16 cellular contexts compared by ENCODE assay signal in the genomic region with DNA sequence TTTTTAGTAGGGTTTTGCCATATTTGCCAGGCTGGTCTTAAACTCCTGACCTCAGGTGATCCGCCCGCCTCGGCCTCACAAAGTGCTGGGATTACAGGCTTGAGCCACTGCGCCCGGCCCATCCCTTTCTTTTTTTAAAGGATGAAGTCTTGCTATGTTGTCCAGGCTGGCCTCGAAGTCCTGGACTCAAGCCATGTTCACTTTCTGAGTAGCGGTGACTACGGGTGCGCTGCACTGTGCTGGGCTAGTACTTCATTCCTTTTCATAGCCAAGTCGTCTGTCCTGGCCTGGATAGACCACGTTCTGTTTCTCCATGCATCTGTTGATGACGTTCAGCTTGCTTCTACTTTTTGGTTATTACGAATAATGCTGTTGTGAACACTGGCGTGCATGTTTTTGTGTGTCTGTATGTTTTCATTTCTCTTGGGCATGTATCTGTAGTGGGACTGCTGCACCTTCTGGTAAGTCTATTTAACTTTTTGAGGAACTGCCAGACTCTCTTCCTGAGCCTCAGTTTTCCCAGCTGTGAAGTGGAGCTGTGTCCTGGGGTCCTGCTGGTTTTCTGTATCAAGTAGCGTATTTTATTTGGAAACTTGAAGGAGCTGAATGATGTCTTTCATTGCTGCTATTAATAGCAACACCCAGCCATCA. TPM values are rescaled to one million over a fixed set of nuclear protein-coding genes. Genes with fewer than 3 reads are reported as not detected.
A peak's percentile ranks its signal among the peaks of the same experiment; 100 is the strongest.
DNase-seq lines count a peak whose midpoint lies in the region; ATAC-seq, FAIRE-seq and TF ChIP-seq lines count a peak whose summit lies in the region.
"Had no signal": no experiment of that assay in that cellular context is flagged by ENCODE, and none has a peak within 500 bp of the region (broad histone marks: within the 10 kb centered on the region; RNA-seq: fewer than 3 reads in every experiment).

No MANE protein-coding gene starts in this region.

- DNase-seq in GM23248 (no peak), astrocyte (ENCODE audit: low read depth) (no peak), lower lobe of right lung (no peak), COLO668 (lab: John Stamatoyannopoulos, UW; ENCODE audit: unreplicated experiment) (no peak), NCI-H82 (lab: John Stamatoyannopoulos, UW) (no peak), GM13976 (ENCODE audit: low spot score) (no peak)
- DNase-seq in activated T-helper 1 cell treated with anti-CD3 and anti-CD28 coated beads, Interleukin-12 subunit alpha, Interleukin-12 subunit beta, Interleukin-2, Interleukin-4 antibody, amounts not matched to agents 30 ng/mL and 10 ng/mL and 1 ng/mL, durations not matched to agents 14 hours and 24 hours and 36 hours (ENCODE audit: low spot score) = no peak
- DNase-seq: activated B cell treated with CpG ODN at 0.5 μM for 24 hours; GF-D8; NCI-H2171 treated with DMSO at 0.1 percent for 48 hours; stimulated activated CD4-positive, alpha-beta T cell treated with anti-CD3 and anti-CD28 coated beads, Interleukin-4, amount 100 ng/mL, for 4 hours had no signal

- peak overlapping the region; percentile 56 for H3K27ac ChIP-seq in GM23248
- peak overlapping the region; percentile 13 for H3K27ac ChIP-seq in astrocyte (ENCODE audit: low read depth, low read length)
- H3K27ac ChIP-seq in lower lobe of right lung = peak overlapping the region; percentile 77
- peak overlapping the region; percentile 82 for H3K27ac ChIP-seq in stomach smooth muscle (ENCODE audit: low read length)

- WGBS in GM23248 (ENCODE audit: low coverage in 1 of 2, low lambda C conversion rate in 2 of 2, missing lambda C conversion rate in 2 of 2), 2 experiments = 76 to 78% methylated on average over 15 of the region's 15 CpGs

- intact Hi-C loops in lower lobe of right lung (cut with DNase I) = no loop called here
- intact Hi-C loops in activated T-helper 1 cell treated with anti-CD3 and anti-CD28 coated beads, Interleukin-12 subunit alpha, Interleukin-12 subunit beta, Interleukin-2, Interleukin-4 antibody, amounts not matched to agents 30 ng/mL and 10 ng/mL and 1 ng/mL, durations not matched to agents 14 hours and 24 hours and 36 hours (cut with micrococcal nuclease) = no loop called here

- H3K27me3 ChIP-seq in GM23248 (replicated peaks; ENCODE audit: insufficient read depth) (no peaks in the 10 kb centered on the region), astrocyte (ENCODE audit: insufficient read depth, low read length) (no peaks in the 10 kb centered on the region), lower lobe of right lung (ENCODE audit: low read depth) (no peaks in the 10 kb centered on the region), stomach smooth muscle (ENCODE audit: control insufficient read depth in 1 of 2, insufficient read depth in 2 of 2, low read length in 2 of 2) (no peaks in the 10 kb centered on the region)

- in situ Hi-C loops in GM23248 (cut with MboI) (no loop called here), GM13976 (cut with MboI; ENCODE audit: low sequenced_read_pairs, unreplicated experiment) (no loop called here)

- H2AFZ ChIP-seq in GM23248 (no peak overlapping the region), astrocyte (ENCODE audit: low read depth, low read length) (no peak overlapping the region)

- peaks cover 20% of the 10 kb centered on the region for H4K20me1 ChIP-seq in GM23248 (ENCODE audit: insufficient read depth)
- peaks cover 97% of the 10 kb centered on the region for H4K20me1 ChIP-seq in astrocyte (ENCODE audit: insufficient read depth, low read length)

- H3K36me3 Mint-ChIP-seq in astrocyte (ENCODE audit: low read depth, unreplicated experiment) = peaks cover 5% of the 10 kb centered on the region
- peaks cover 11% of the 10 kb centered on the region for H3K36me3 Mint-ChIP-seq in activated T-helper 1 cell treated with anti-CD3 and anti-CD28 coated beads, Interleukin-12 subunit alpha, Interleukin-12 subunit beta, Interleukin-2, Interleukin-4 antibody, amounts not matched to agents 30 ng/mL and 10 ng/mL and 1 ng/mL, durations not matched to agents 14 hours and 24 hours and 36 hours (ENCODE audit: low read depth)
- H3K36me3 Mint-ChIP-seq: stimulated activated memory B cell treated with anti-CD40 and anti-IgM and Interleukin-4, amounts not matched to agents 10 μg/mL and 1 μg/mL and 100 μg/mL, for 72 hours had no signal

- H3K79me2 ChIP-seq in GM23248 (ENCODE audit: insufficient read depth) (peaks cover 100% of the 10 kb centered on the region), astrocyte (ENCODE audit: insufficient read depth, low read length) (peaks cover 50% of the 10 kb centered on the region)

- H3K4me2 ChIP-seq in GM23248 (ENCODE audit: unreplicated experiment) (no peak overlapping the region), astrocyte (ENCODE audit: low read length) (peak overlapping the region; percentile 78)

- TF ChIP-seq CTCF in astrocyte (IDR thresholded peaks at IDR 0.05; ENCODE audit: insufficient read depth, low read depth, low read length) (no peak), lower lobe of right lung (IDR thresholded peaks at IDR 0.05) (no peak), GM13976 (IDR thresholded peaks at IDR 0.05; ENCODE audit: borderline replicate concordance, control extremely low read depth, extremely low read depth, insufficient read depth, missing control alignments) (no peak)

- H3K36me3 ChIP-seq in GM23248 (ENCODE audit: low read depth) = no peaks in the 10 kb centered on the region
- H3K36me3 ChIP-seq in astrocyte (ENCODE audit: insufficient read depth, low read length) = no peaks in the 10 kb centered on the region
- no peaks in the 10 kb centered on the region for H3K36me3 ChIP-seq in lower lobe of right lung
- H3K36me3 ChIP-seq in stomach smooth muscle (ENCODE audit: control insufficient read depth in 2 of 2, insufficient read depth in 2 of 2, low read length in 2 of 2) = no peaks in the 10 kb centered on the region

- H3K4me1 ChIP-seq in GM23248 (ENCODE audit: insufficient read depth) = peaks cover 15% of the 10 kb centered on the region
- peaks cover 34% of the 10 kb centered on the region for H3K4me1 ChIP-seq in astrocyte (ENCODE audit: insufficient read depth, low read length)
- peaks cover 95% of the 10 kb centered on the region for H3K4me1 ChIP-seq in lower lobe of right lung
- H3K4me1 ChIP-seq in stomach smooth muscle (ENCODE audit: control insufficient read depth, insufficient read depth, low read length) = peaks cover 54% of the 10 kb centered on the region

- no peaks in the 10 kb centered on the region for H3K27me3 Mint-ChIP-seq in astrocyte (ENCODE audit: low read depth, unreplicated experiment)
- peaks cover 2% of the 10 kb centered on the region for H3K27me3 Mint-ChIP-seq in activated T-helper 1 cell treated with anti-CD3 and anti-CD28 coated beads, Interleukin-12 subunit alpha, Interleukin-12 subunit beta, Interleukin-2, Interleukin-4 antibody, amounts not matched to agents 30 ng/mL and 10 ng/mL and 1 ng/mL, durations not matched to agents 14 hours and 24 hours and 36 hours (ENCODE audit: insufficient read depth)
- H3K27me3 Mint-ChIP-seq: activated B cell treated with CpG ODN at 0.5 μM for 24 hours; activated naive CD4-positive, alpha-beta T cell treated with anti-CD3 and anti-CD28 coated beads, Interleukin-2, amount 50 U/mL, for 24 hours; memory B cell; stimulated activated memory B cell treated with anti-CD40 and anti-IgM and Interleukin-4, amounts not matched to agents 10 μg/mL and 1 μg/mL and 100 μg/mL, for 72 hours had no signal

- no peak for ATAC-seq in lower lobe of right lung
- ATAC-seq: stimulated activated memory B cell treated with anti-CD40 and anti-IgM and Interleukin-4, amounts not matched to agents 10 μg/mL and 1 μg/mL and 100 μg/mL, for 72 hours had no signal

- H3K9ac ChIP-seq in GM23248 (peak overlapping the region; percentile 60), astrocyte (ENCODE audit: low read length) (peak overlapping the region; percentile 20), stomach smooth muscle (ENCODE audit: low read length in 2 of 2) (peak overlapping the region in 1 of 2 donors; percentile 57)

- no peaks in the 10 kb centered on the region for H3K9me3 Mint-ChIP-seq in astrocyte (ENCODE audit: unreplicated experiment)
- peaks cover 8% of the 10 kb centered on the region for H3K9me3 Mint-ChIP-seq in activated T-helper 1 cell treated with anti-CD3 and anti-CD28 coated beads, Interleukin-12 subunit alpha, Interleukin-12 subunit beta, Interleukin-2, Interleukin-4 antibody, amounts not matched to agents 30 ng/mL and 10 ng/mL and 1 ng/mL, durations not matched to agents 14 hours and 24 hours and 36 hours
- H3K9me3 Mint-ChIP-seq: activated B cell treated with CpG ODN at 0.5 μM for 24 hours; activated naive CD4-positive, alpha-beta T cell treated with anti-CD3 and anti-CD28 coated beads, Interleukin-2, amount 50 U/mL, for 24 hours; memory B cell; stimulated activated memory B cell treated with anti-CD40 and anti-IgM and Interleukin-4, amounts not matched to agents 10 μg/mL and 1 μg/mL and 100 μg/mL, for 72 hours had no signal

- H3K9me3 ChIP-seq in GM23248 (ENCODE audit: low read depth) (no peaks in the 10 kb centered on the region), astrocyte (ENCODE audit: insufficient read depth, low read depth, low read length) (no peaks in the 10 kb centered on the region), lower lobe of right lung (no peaks in the 10 kb centered on the region), stomach smooth muscle (ENCODE audit: control insufficient read depth in 2 of 2, low read length in 2 of 2) (peaks cover 0 to 7% of the 10 kb centered on the region in 2 donors)

- peaks cover 20% of the 10 kb centered on the region for H3K4me1 Mint-ChIP-seq in astrocyte (ENCODE audit: low read depth, unreplicated experiment)
- peaks cover 37% of the 10 kb centered on the region for H3K4me1 Mint-ChIP-seq in activated T-helper 1 cell treated with anti-CD3 and anti-CD28 coated beads, Interleukin-12 subunit alpha, Interleukin-12 subunit beta, Interleukin-2, Interleukin-4 antibody, amounts not matched to agents 30 ng/mL and 10 ng/mL and 1 ng/mL, durations not matched to agents 14 hours and 24 hours and 36 hours (ENCODE audit: low read depth)

- H3K9me2 ChIP-seq in GM23248 (ENCODE audit: insufficient read depth) = no peaks in the 10 kb centered on the region

- H3K4me3 Mint-ChIP-seq in astrocyte (ENCODE audit: unreplicated experiment) = no peak overlapping the region
- H3K4me3 Mint-ChIP-seq in activated T-helper 1 cell treated with anti-CD3 and anti-CD28 coated beads, Interleukin-12 subunit alpha, Interleukin-12 subunit beta, Interleukin-2, Interleukin-4 antibody, amounts not matched to agents 30 ng/mL and 10 ng/mL and 1 ng/mL, durations not matched to agents 14 hours and 24 hours and 36 hours = no peak overlapping the region

- H3K4me3 ChIP-seq in GM23248 = no peak overlapping the region
- no peak overlapping the region for H3K4me3 ChIP-seq in astrocyte (ENCODE audit: insufficient read depth, low read depth, low read length)
- no peak overlapping the region for H3K4me3 ChIP-seq in lower lobe of right lung
- no peak overlapping the region for H3K4me3 ChIP-seq in stomach smooth muscle (ENCODE audit: low read length in 2 of 2)

- H3F3A ChIP-seq in GM23248 (ENCODE audit: insufficient read depth) = peaks cover 10% of the 10 kb centered on the region; the same call in 1 of the 2 replicates

- FAIRE-seq in astrocyte (lab: Jason Lieb, UNC) = no peak
- FAIRE-seq: H54 had no signal

- peak overlapping the region; percentile 83 for H3K27ac Mint-ChIP-seq in astrocyte (ENCODE audit: unreplicated experiment)
- no peak overlapping the region for H3K27ac Mint-ChIP-seq in activated T-helper 1 cell treated with anti-CD3 and anti-CD28 coated beads, Interleukin-12 subunit alpha, Interleukin-12 subunit beta, Interleukin-2, Interleukin-4 antibody, amounts not matched to agents 30 ng/mL and 10 ng/mL and 1 ng/mL, durations not matched to agents 14 hours and 24 hours and 36 hours
- H3K27ac Mint-ChIP-seq: activated naive CD4-positive, alpha-beta T cell treated with anti-CD3 and anti-CD28 coated beads, Interleukin-2, amount 50 U/mL, for 24 hours had no signal

RNA-seq across cellular contexts. Expression of a gene that starts 40.0 kb away (rescaled TPM):
- total RNA-seq in GM23248 (2014; rRNA removed; shearing (Covaris generic)) = 35.1 and 46.3 TPM in 2 replicates
- polyA plus RNA-seq in GM23248 (2016; fragmentation: Nextera tagmentation; extraction: Ambion mirVana) = 10.6 and 11.6 TPM in 2 replicates
- total RNA-seq in astrocyte = 30.1 and 35.0 TPM in 2 replicates
- total RNA-seq in lower lobe of right lung = 85.2 TPM
- 35.2 and 35.3 TPM in 2 replicates for total RNA-seq in activated T-helper 1 cell treated with anti-CD3 and anti-CD28 coated beads, Interleukin-12 subunit alpha, Interleukin-12 subunit beta, Interleukin-2, Interleukin-4 antibody, amounts not matched to agents 30 ng/mL and 10 ng/mL and 1 ng/mL, durations not matched to agents 14 hours and 24 hours and 36 hours

Comparison
In these comparisons a context has a peak if more than half of its experiments do, and no peak if none do; other contexts are left out.
1. H3K27ac ChIP-seq: peak in every context shown above with its lines; median percentile 82 in stomach smooth muscle; 77 in lower lobe of right lung; 56 in GM23248; 13 in astrocyte.